8 cellular contexts compared by ENCODE assay signal in genomic region chr10:67883710-67884312, GRCh38. TPM values are rescaled to one million over a fixed set of nuclear protein-coding genes. Genes with fewer than 3 reads are reported as not detected.
DNase-seq lines count a peak whose midpoint lies in the region; ATAC-seq lines count a peak whose summit lies in the region.

No MANE protein-coding gene starts in this region.

- H3K36me3 Mint-ChIP-seq in activated CD4-positive, alpha-beta T cell treated with anti-CD3 and anti-CD28 coated beads for 36 hours (ENCODE audit: low read depth) = peaks cover 20% of the 10 kb centered on the region
- H3K36me3 Mint-ChIP-seq in activated naive CD4-positive, alpha-beta T cell treated with anti-CD3 and anti-CD28 coated beads, Interleukin-2, amount 50 U/mL, for 72 hours = peaks cover 19 to 28% of the 10 kb centered on the region in 2 donors

- peak overlapping the region; percentile 33 for H3K27ac ChIP-seq in iPS-18a (ENCODE audit: low read length)

- peak overlapping the region; percentile 99 for H3K4me3 ChIP-seq in iPS-18a (ENCODE audit: low read length)

- ATAC-seq in activated CD4-positive, alpha-beta T cell treated with anti-CD3 and anti-CD28 coated beads for 36 hours = peak; percentile 3
- no peak for ATAC-seq in activated naive CD4-positive, alpha-beta T cell treated with anti-CD3 and anti-CD28 coated beads, Interleukin-2, amount 50 U/mL, for 72 hours
- ATAC-seq in stimulated activated naive CD8-positive, alpha-beta T cell treated with anti-CD3 and anti-CD28 coated beads, Interleukin-15, amount 100 ng/mL, for 72 hours = peak; percentile 37
- no peak for ATAC-seq in HG02884 (IDR thresholded peaks at IDR 0.05; ENCODE audit: unreplicated experiment)

- intact Hi-C loops in activated CD4-positive, alpha-beta T cell treated with anti-CD3 and anti-CD28 coated beads for 36 hours (cut with DNase I, micrococcal nuclease) = loop anchor here (1.0 to 2.0 kb wide), 4 partner anchors 29 to 448 kb away; partner anchors contain the start of genes HERC4 (in 2 of the 2), HNRNPH3 (in 1 of the 2) and PBLD (in 1 of the 2)

- peak overlapping the region; percentile 93 for H3K4me3 Mint-ChIP-seq in activated CD4-positive, alpha-beta T cell treated with anti-CD3 and anti-CD28 coated beads for 36 hours
- peak overlapping the region; percentile 85 to 96 for H3K4me3 Mint-ChIP-seq in stimulated activated naive CD8-positive, alpha-beta T cell treated with anti-CD3 and anti-CD28 coated beads, Interleukin-15, amount 100 ng/mL, for 72 hours

- no peak for DNase-seq in activated CD4-positive, alpha-beta T cell treated with anti-CD3 and anti-CD28 coated beads for 36 hours
- DNase-seq in activated CD4-positive, alpha-beta T cell treated with anti-CD3 and anti-CD28 coated beads for 48 hours = no peak
- DNase-seq in activated naive CD4-positive, alpha-beta T cell treated with anti-CD3 and anti-CD28 coated beads, Interleukin-2, amount 50 U/mL, for 72 hours (ENCODE audit: low spot score in 2 of 2) = no peak
- DNase-seq in stimulated activated naive CD8-positive, alpha-beta T cell treated with anti-CD3 and anti-CD28 coated beads, Interleukin-15, amount 100 ng/mL, for 72 hours = no peak
- DNase-seq in activated gamma-delta T cell (lab: John Stamatoyannopoulos, UW) (no peak), NCI-H2081 (lab: John Stamatoyannopoulos, UW) (no peak)

- peaks cover 20% of the 10 kb centered on the region for H3K4me1 Mint-ChIP-seq in activated CD4-positive, alpha-beta T cell treated with anti-CD3 and anti-CD28 coated beads for 36 hours
- H3K4me1 Mint-ChIP-seq in stimulated activated naive CD8-positive, alpha-beta T cell treated with anti-CD3 and anti-CD28 coated beads, Interleukin-15, amount 100 ng/mL, for 72 hours = peaks cover 24% of the 10 kb centered on the region

- H3K4me1 ChIP-seq in iPS-18a (ENCODE audit: control insufficient read depth, low read depth, low read length) = no peaks in the 10 kb centered on the region

- H3K9ac ChIP-seq in iPS-18a (ENCODE audit: low read length) = peak overlapping the region; percentile 62

- CTCF ChIA-PET in activated CD4-positive, alpha-beta T cell treated with anti-CD3 and anti-CD28 coated beads for 36 hours (lab: Charles Lee) = interaction anchor here (0.6 to 2.1 kb wide), 10 partner anchors 10 to 274 kb away, joined by 3 to 8 read pairs (median 4); no protein-coding TSS in a partner anchor

- POLR2A ChIA-PET in activated CD4-positive, alpha-beta T cell treated with anti-CD3 and anti-CD28 coated beads for 36 hours (lab: Charles Lee) = interaction anchor here (0.5 to 0.7 kb wide), 2 partner anchors 11 to 30 kb away, joined by 3 to 16 read pairs; no protein-coding TSS in a partner anchor

- H3K36me3 ChIP-seq in iPS-18a (ENCODE audit: control insufficient read depth, low read depth, low read length) = peaks cover 23% of the 10 kb centered on the region

- no peaks in the 10 kb centered on the region for H3K9me3 ChIP-seq in iPS-18a (ENCODE audit: control insufficient read depth, low read depth, low read length)

- H3K9me3 Mint-ChIP-seq in activated CD4-positive, alpha-beta T cell treated with anti-CD3 and anti-CD28 coated beads for 36 hours (ENCODE audit: low read depth) = no peaks in the 10 kb centered on the region
- no peaks in the 10 kb centered on the region for H3K9me3 Mint-ChIP-seq in activated naive CD4-positive, alpha-beta T cell treated with anti-CD3 and anti-CD28 coated beads, Interleukin-2, amount 50 U/mL, for 72 hours
- H3K9me3 Mint-ChIP-seq in stimulated activated naive CD8-positive, alpha-beta T cell treated with anti-CD3 and anti-CD28 coated beads, Interleukin-15, amount 100 ng/mL, for 72 hours = no peaks in the 10 kb centered on the region

- H3K27me3 ChIP-seq in iPS-18a (ENCODE audit: control insufficient read depth, insufficient read depth, low read length) = no peaks in the 10 kb centered on the region

- H3K27ac Mint-ChIP-seq in activated CD4-positive, alpha-beta T cell treated with anti-CD3 and anti-CD28 coated beads for 36 hours = peak overlapping the region; percentile 93
- H3K27ac Mint-ChIP-seq in activated naive CD4-positive, alpha-beta T cell treated with anti-CD3 and anti-CD28 coated beads, Interleukin-2, amount 50 U/mL, for 72 hours = peak overlapping the region; percentile 90 to 97
- H3K27ac Mint-ChIP-seq in stimulated activated naive CD8-positive, alpha-beta T cell treated with anti-CD3 and anti-CD28 coated beads, Interleukin-15, amount 100 ng/mL, for 72 hours = peak overlapping the region; percentile 88 to 95

- H3K27me3 Mint-ChIP-seq in activated CD4-positive, alpha-beta T cell treated with anti-CD3 and anti-CD28 coated beads for 36 hours = no peaks in the 10 kb centered on the region
- no peaks in the 10 kb centered on the region for H3K27me3 Mint-ChIP-seq in stimulated activated naive CD8-positive, alpha-beta T cell treated with anti-CD3 and anti-CD28 coated beads, Interleukin-15, amount 100 ng/mL, for 72 hours

RNA-seq across cellular contexts. Expression of gene SIRT1, which starts 0.6 kb away (rescaled TPM):
- total RNA-seq in activated CD4-positive, alpha-beta T cell treated with anti-CD3 and anti-CD28 coated beads for 36 hours = 10 to 100 TPM; 19.6 to 23.5 TPM
- 10 to 100 TPM; 15.4 to 39.8 TPM for total RNA-seq in activated naive CD4-positive, alpha-beta T cell treated with anti-CD3 and anti-CD28 coated beads, Interleukin-2, amount 50 U/mL, for 72 hours

RNA-seq across cellular contexts. Expression of gene DNAJC12, which starts 45.8 kb away (rescaled TPM):
- total RNA-seq in activated CD4-positive, alpha-beta T cell treated with anti-CD3 and anti-CD28 coated beads for 36 hours = 1 to 10 TPM; 6.6 to 7.0 TPM
- total RNA-seq in activated naive CD4-positive, alpha-beta T cell treated with anti-CD3 and anti-CD28 coated beads, Interleukin-2, amount 50 U/mL, for 72 hours = 10 to 100 TPM in 1 of 2 donors, under 1 TPM in 1; 0.68 to 37.3 TPM

Comparison
In these comparisons a context has a peak if more than half of its experiments do, and no peak if none do; other contexts are left out.
1. ATAC-seq: peak in activated CD4-positive, alpha-beta T cell treated with anti-CD3 and anti-CD28 coated beads for 36 hours (single experiment) and stimulated activated naive CD8-positive, alpha-beta T cell treated with anti-CD3 and anti-CD28 coated beads, Interleukin-15, amount 100 ng/mL, for 72 hours (single experiment); none in activated naive CD4-positive, alpha-beta T cell treated with anti-CD3 and anti-CD28 coated beads, Interleukin-2, amount 50 U/mL, for 72 hours (0 of 2) and HG02884 (single experiment).
2. Peak in every context shown above with its lines, with median percentiles within 50 percentile points of each other: H3K27ac Mint-ChIP-seq.